30 cellular contexts compared by ENCODE assay signal in genomic region chr18:22883827-22884226, GRCh38.
"Had no signal": no experiment of that assay in that cellular context is flagged by ENCODE, and none has a peak within 500 bp of the region (broad histone marks: within the 10 kb centered on the region; RNA-seq: fewer than 3 reads in every experiment).

No MANE protein-coding gene starts in this region.

- H3K36me3 ChIP-seq: cardiac muscle cell, colonic mucosa, esophagus squamous epithelium, gastroesophageal sphincter, WERI-Rb-1 had no signal

- H3K4me3 Mint-ChIP-seq: activated B cell treated with CpG ODN at 0.5 μM for 24 hours; activated CD8-positive, alpha-beta T cell treated with anti-CD3 and anti-CD28 coated beads for 36 hours; activated naive CD8-positive, alpha-beta T cell; activated T-cell treated with anti-CD3 and anti-CD28 coated beads, Interleukin-2, amount 50 U/mL, for 4 hours; activated T-helper 17 cell treated with anti-CD3 and anti-CD28 coated beads, Interleukin-2, amount 50 U/mL, for 72 hours; T-helper 17 cell; T-helper 2 cell treated with Interferon-gamma antibody and Interleukin-4, amounts not matched to agents 5 μg/mL and 100 μg/mL, for 36 hours had no signal

- H3K27ac Mint-ChIP-seq: activated B cell treated with CpG ODN at 0.5 μM for 24 hours; activated CD8-positive, alpha-beta T cell treated with anti-CD3 and anti-CD28 coated beads for 36 hours; activated naive CD8-positive, alpha-beta T cell; activated T-helper 17 cell treated with anti-CD3 and anti-CD28 coated beads, Interleukin-2, amount 50 U/mL, for 72 hours; T-helper 17 cell; T-helper 2 cell treated with Interferon-gamma antibody and Interleukin-4, amounts not matched to agents 5 μg/mL and 100 μg/mL, for 36 hours had no signal

- H3K27me3 Mint-ChIP-seq: activated B cell treated with CpG ODN at 0.5 μM for 24 hours had no signal

- H3K4me1 Mint-ChIP-seq: activated B cell treated with CpG ODN at 0.5 μM for 24 hours; activated T-helper 17 cell treated with anti-CD3 and anti-CD28 coated beads, Interleukin-2, amount 50 U/mL, for 72 hours; T-helper 17 cell had no signal

- H3K27ac ChIP-seq: cardiac muscle cell, colonic mucosa, epithelial cell of prostate, esophagus squamous epithelium, gastroesophageal sphincter, WERI-Rb-1 had no signal

- H3K9me3 ChIP-seq: colonic mucosa, esophagus squamous epithelium had no signal

- ATAC-seq: activated CD4-positive, CD25-positive, alpha-beta regulatory T cell treated with anti-CD3 and anti-CD28 coated beads, Interleukin-2, amount 50 U/mL, for 24 hours; activated CD8-positive, alpha-beta T cell treated with anti-CD3 and anti-CD28 coated beads for 36 hours; activated T-cell treated with anti-CD3 and anti-CD28 coated beads, Interleukin-2, amount 50 U/mL, for 4 hours; activated T-helper 17 cell treated with anti-CD3 and anti-CD28 coated beads, Interleukin-2, amount 50 U/mL, for 72 hours; gastroesophageal sphincter; T-helper 17 cell had no signal

- H3K4me3 ChIP-seq: cardiac muscle cell, colonic mucosa, esophagus squamous epithelium, gastroesophageal sphincter had no signal

- H3K9me3 Mint-ChIP-seq: activated B cell treated with CpG ODN at 0.5 μM for 24 hours; activated T-cell treated with anti-CD3 and anti-CD28 coated beads, Interleukin-2, amount 50 U/mL, for 4 hours; activated T-helper 17 cell treated with anti-CD3 and anti-CD28 coated beads, Interleukin-2, amount 50 U/mL, for 72 hours had no signal

- H3K4me1 ChIP-seq: colonic mucosa, esophagus squamous epithelium had no signal

- H3K36me3 Mint-ChIP-seq: activated naive CD8-positive, alpha-beta T cell had no signal

- H3K27me3 ChIP-seq: cardiac muscle cell, colonic mucosa, esophagus squamous epithelium, gastroesophageal sphincter had no signal

- DNase-seq: activated B cell treated with CpG ODN at 0.5 μM for 24 hours; activated CD4-positive, alpha-beta T cell treated with anti-CD3 and anti-CD28 coated beads for 48 hours; activated CD4-positive, alpha-beta T cell treated with anti-CD3 and anti-CD28 coated beads, Interleukin-2, amount 50 U/mL, for 1 hour; activated CD4-positive, alpha-beta T cell treated with anti-CD3 and anti-CD28 coated beads, Interleukin-2, amount 50 U/mL, for 48 hours; activated CD8-positive, alpha-beta memory T cell treated with anti-CD3 and anti-CD28 coated beads for 24 hours; activated CD8-positive, alpha-beta T cell treated with anti-CD3 and anti-CD28 coated beads for 36 hours; activated effector memory CD4-positive, alpha-beta T cell treated with Interleukin-2 at 50 U/mL for 16 hours; activated gamma-delta T cell treated with Interleukin-2 at 50 U/mL for 16 hours; activated naive CD4-positive, alpha-beta T cell treated with anti-CD3 and anti-CD28 coated beads, Interleukin-2, amount 50 U/mL, for 16 hours; activated naive CD4-positive, alpha-beta T cell treated with Interleukin-2 at 50 U/mL for 16 hours; activated T-cell treated with anti-CD3 and anti-CD28 coated beads, Interleukin-2, amount 50 U/mL, for 4 hours; amniotic stem cell; anterior cingulate cortex; central memory CD4-positive, alpha-beta T cell; cerebellar nuclear complex; colonic mucosa; effector CD8-positive, alpha-beta T cell; esophagus squamous epithelium; foreskin melanocyte; T-helper 1 cell; T-helper 17 cell; T1000; WERI-Rb-1 had no signal
